In genomic region chr14:40436551-40436950, GRCh38 we compare ENCODE assay signal across 22 cellular contexts.
"Had no signal": no experiment of that assay in that cellular context is flagged by ENCODE, and none has a peak within 500 bp of the region (broad histone marks: within the 10 kb centered on the region; RNA-seq: fewer than 3 reads in every experiment).

No MANE protein-coding gene starts in this region.

- H3K36me3 ChIP-seq: brain microvascular endothelial cell, WERI-Rb-1 had no signal

- H3K4me3 ChIP-seq: coronary artery, dorsolateral prefrontal cortex had no signal

- H3K27me3 ChIP-seq: brain microvascular endothelial cell, dorsolateral prefrontal cortex had no signal

- H3K27ac ChIP-seq: brain microvascular endothelial cell, coronary artery, dorsolateral prefrontal cortex, WERI-Rb-1 had no signal

- DNase-seq: activated B cell treated with CpG ODN at 0.5 μM for 24 hours; activated CD4-positive, alpha-beta T cell treated with anti-CD3 and anti-CD28 coated beads for 48 hours; activated CD4-positive, alpha-beta T cell treated with anti-CD3 and anti-CD28 coated beads, Interleukin-2, amount 50 U/mL, for 1 hour; activated CD4-positive, alpha-beta T cell treated with anti-CD3 and anti-CD28 coated beads, Interleukin-2, amount 50 U/mL, for 48 hours; activated CD8-positive, alpha-beta memory T cell treated with anti-CD3 and anti-CD28 coated beads for 24 hours; activated CD8-positive, alpha-beta T cell treated with anti-CD3 and anti-CD28 coated beads for 36 hours; activated effector memory CD4-positive, alpha-beta T cell treated with Interleukin-2 at 50 U/mL for 16 hours; activated gamma-delta T cell treated with Interleukin-2 at 50 U/mL for 16 hours; activated naive CD4-positive, alpha-beta T cell treated with anti-CD3 and anti-CD28 coated beads, Interleukin-2, amount 50 U/mL, for 16 hours; activated naive CD4-positive, alpha-beta T cell treated with Interleukin-2 at 50 U/mL for 16 hours; activated T-cell treated with anti-CD3 and anti-CD28 coated beads, Interleukin-2, amount 50 U/mL, for 4 hours; amniotic stem cell; anterior cingulate cortex; brain microvascular endothelial cell; dorsolateral prefrontal cortex; effector memory CD4-positive, alpha-beta T cell; endodermal cell; foreskin fibroblast; head of caudate nucleus; T1000; WERI-Rb-1 had no signal
